29 cellular contexts compared by ENCODE assay signal in the genomic region with DNA sequence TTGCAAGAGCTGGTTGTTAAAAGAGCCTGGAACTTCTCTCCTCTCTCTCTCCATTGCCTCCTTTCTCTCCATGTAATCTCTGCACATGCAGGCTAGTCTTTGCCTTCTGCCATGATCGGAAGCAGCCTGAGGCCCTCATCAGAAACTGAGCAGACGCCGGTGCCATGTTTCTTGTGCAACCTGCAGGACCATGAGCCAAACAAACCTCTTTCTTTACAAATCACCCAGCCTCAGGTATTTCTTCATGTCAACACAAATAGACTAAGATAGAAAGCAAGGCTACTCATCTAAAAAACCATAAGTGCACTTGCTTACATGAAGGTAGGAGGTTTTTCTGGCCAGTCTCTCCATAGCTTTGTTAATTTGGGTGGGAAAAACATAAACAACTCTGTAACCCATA. TPM values are rescaled to one million over a fixed set of nuclear protein-coding genes. Genes with fewer than 3 reads are reported as not detected.
"Had no signal": no experiment of that assay in that cellular context is flagged by ENCODE, and none has a peak within 500 bp of the region (broad histone marks: within the 10 kb centered on the region; RNA-seq: fewer than 3 reads in every experiment).

No MANE protein-coding gene starts in this region.

- H3K9ac ChIP-seq: SK-N-SH had no signal

- H3K27me3 Mint-ChIP-seq: activated CD4-positive, alpha-beta T cell treated with anti-CD3 and anti-CD28 coated beads for 36 hours had no signal

- H3K4me3 ChIP-seq: adrenal gland, body of pancreas, SJCRH30 had no signal

- DNase-seq: activated CD4-positive, alpha-beta T cell treated with anti-CD3 and anti-CD28 coated beads for 36 hours; activated CD4-positive, CD25-positive, alpha-beta regulatory T cell; activated CD8-positive, alpha-beta memory T cell treated with anti-CD3 and anti-CD28 coated beads, Interleukin-2, amount 50 U/mL, for 48 hours; activated CD8-positive, alpha-beta T cell treated with anti-CD3 and anti-CD28 coated beads, Interleukin-2, amount 10 ng/mL, durations not matched to agents 7 days and 5 days; activated naive CD4-positive, alpha-beta T cell treated with anti-CD3 and anti-CD28 coated beads, Interleukin-2, amount 50 U/mL, for 16 hours; activated naive CD8-positive, alpha-beta T cell treated with anti-CD3 and anti-CD28 coated beads, Interleukin-2, amount 10 ng/mL, durations not matched to agents 7 days and 5 days; activated T-cell treated with anti-CD3 and anti-CD28 coated beads, Interleukin-2, amount 50 U/mL, for 1 hour; adrenal gland; aorta; body of pancreas; IMR-90; Kasumi-1; KBM-7; NCI-H1092; NCI-H1417 treated with DMSO at 0.1 percent for 48 hours; NCI-H1694; NCI-H2029; NCI-H2107; NCI-H2171 treated with DMSO at 0.1 percent for 48 hours; NCI-H345; NCI-H510A; NCI-H526 treated with DMSO at 0.1 percent for 48 hours; RPMI8226; SJCRH30; SK-N-SH; T-helper 1 cell had no signal

- H3K27me3 ChIP-seq: adrenal gland, body of pancreas, SJCRH30 had no signal

- H3K36me3 ChIP-seq: adrenal gland, SJCRH30 had no signal

- H3K9me3 Mint-ChIP-seq: activated naive CD8-positive, alpha-beta T cell treated with anti-CD3 and anti-CD28 coated beads, Interleukin-2, amount 10 ng/mL, durations not matched to agents 7 days and 5 days had no signal

- H3K27ac ChIP-seq: adrenal gland, body of pancreas, SJCRH30, VCaP had no signal

- H3K27ac Mint-ChIP-seq: activated CD4-positive, alpha-beta T cell treated with anti-CD3 and anti-CD28 coated beads for 36 hours; activated CD8-positive, alpha-beta T cell treated with anti-CD3 and anti-CD28 coated beads, Interleukin-2, amount 10 ng/mL, durations not matched to agents 7 days and 5 days; activated naive CD8-positive, alpha-beta T cell treated with anti-CD3 and anti-CD28 coated beads, Interleukin-2, amount 10 ng/mL, durations not matched to agents 7 days and 5 days had no signal

- H3K36me3 Mint-ChIP-seq: activated naive CD8-positive, alpha-beta T cell treated with anti-CD3 and anti-CD28 coated beads, Interleukin-2, amount 10 ng/mL, durations not matched to agents 7 days and 5 days had no signal

- H3K4me1 Mint-ChIP-seq: activated CD4-positive, alpha-beta T cell treated with anti-CD3 and anti-CD28 coated beads for 36 hours; activated naive CD8-positive, alpha-beta T cell treated with anti-CD3 and anti-CD28 coated beads, Interleukin-2, amount 10 ng/mL, durations not matched to agents 7 days and 5 days had no signal

- H3K9me3 ChIP-seq: adrenal gland, body of pancreas, SJCRH30, SK-N-SH had no signal

- H3K4me3 Mint-ChIP-seq: activated CD4-positive, alpha-beta T cell treated with anti-CD3 and anti-CD28 coated beads for 36 hours; activated CD8-positive, alpha-beta T cell treated with anti-CD3 and anti-CD28 coated beads, Interleukin-2, amount 10 ng/mL, durations not matched to agents 7 days and 5 days; activated naive CD8-positive, alpha-beta T cell treated with anti-CD3 and anti-CD28 coated beads, Interleukin-2, amount 10 ng/mL, durations not matched to agents 7 days and 5 days had no signal

- H3K4me2 ChIP-seq: SK-N-SH had no signal

- ATAC-seq: activated CD4-positive, alpha-beta T cell treated with anti-CD3 and anti-CD28 coated beads for 36 hours; activated CD8-positive, alpha-beta T cell treated with anti-CD3 and anti-CD28 coated beads, Interleukin-2, amount 10 ng/mL, durations not matched to agents 7 days and 5 days; body of pancreas; Right ventricle myocardium inferior had no signal

RNA-seq across cellular contexts. Expression of gene PDZRN3, which starts 8.7 kb away (rescaled TPM):
- total RNA-seq: activated CD4-positive, alpha-beta T cell treated with anti-CD3 and anti-CD28 coated beads for 36 hours; activated CD8-positive, alpha-beta T cell treated with anti-CD3 and anti-CD28 coated beads, Interleukin-2, amount 10 ng/mL, durations not matched to agents 7 days and 5 days; activated naive CD8-positive, alpha-beta T cell treated with anti-CD3 and anti-CD28 coated beads, Interleukin-2, amount 10 ng/mL, durations not matched to agents 7 days and 5 days; T-helper 2 cell treated with Interferon-gamma antibody and Interleukin-4, amounts not matched to agents 100 ng/mL and 5 ng/mL, for 36 hours had no signal
